ENCODE assay signal across 1 cellular context in the genomic region with DNA sequence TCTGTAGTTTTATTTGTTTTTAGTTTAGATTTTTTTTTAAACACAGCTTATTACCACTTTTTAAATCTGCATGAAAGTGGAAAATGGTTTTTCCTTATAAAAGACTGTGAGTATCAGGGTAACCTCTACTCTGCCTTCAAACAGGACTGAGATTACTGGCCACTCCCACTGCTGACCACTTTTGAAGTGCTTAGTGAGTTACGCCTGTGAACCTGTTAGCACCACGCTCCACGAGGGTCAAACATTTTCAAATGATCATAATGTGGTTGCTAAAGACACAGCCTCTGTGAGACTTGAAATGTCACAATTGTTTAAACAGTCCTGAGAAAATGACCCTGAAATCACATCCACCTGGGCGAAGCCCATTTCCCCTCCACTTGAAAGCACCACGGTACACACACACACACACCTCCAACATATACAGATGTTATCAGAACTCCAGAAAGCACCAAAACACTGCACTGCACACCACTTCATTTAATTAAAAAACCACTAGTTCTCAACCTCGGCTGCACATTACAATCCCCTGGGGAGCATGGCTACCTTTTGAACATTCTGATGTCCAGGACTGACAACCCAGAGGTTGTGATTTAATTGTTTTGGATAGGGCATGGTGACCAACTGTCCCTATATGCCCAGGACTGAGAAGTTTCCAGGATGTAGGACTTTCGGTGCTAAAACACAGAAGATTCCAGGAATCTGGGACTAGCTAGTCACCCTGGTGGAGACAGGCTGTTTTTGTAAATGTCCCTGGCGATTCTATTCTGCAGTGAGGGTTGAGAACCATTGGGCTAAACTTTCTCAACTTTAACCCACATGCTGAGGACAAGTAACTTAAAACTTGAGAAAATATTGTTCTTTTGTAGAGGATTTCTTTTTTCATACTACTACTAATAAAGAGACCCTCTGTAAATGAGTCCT.
TF ChIP-seq lines count a peak whose summit lies in the region.

No MANE protein-coding gene starts in this region.

TF ChIP-seq in HEK293, 187 proteins besides CTCF, POLR2A, EP300 and RAD21 (continued from another document):
- TF ChIP-seq, protein P1, sequence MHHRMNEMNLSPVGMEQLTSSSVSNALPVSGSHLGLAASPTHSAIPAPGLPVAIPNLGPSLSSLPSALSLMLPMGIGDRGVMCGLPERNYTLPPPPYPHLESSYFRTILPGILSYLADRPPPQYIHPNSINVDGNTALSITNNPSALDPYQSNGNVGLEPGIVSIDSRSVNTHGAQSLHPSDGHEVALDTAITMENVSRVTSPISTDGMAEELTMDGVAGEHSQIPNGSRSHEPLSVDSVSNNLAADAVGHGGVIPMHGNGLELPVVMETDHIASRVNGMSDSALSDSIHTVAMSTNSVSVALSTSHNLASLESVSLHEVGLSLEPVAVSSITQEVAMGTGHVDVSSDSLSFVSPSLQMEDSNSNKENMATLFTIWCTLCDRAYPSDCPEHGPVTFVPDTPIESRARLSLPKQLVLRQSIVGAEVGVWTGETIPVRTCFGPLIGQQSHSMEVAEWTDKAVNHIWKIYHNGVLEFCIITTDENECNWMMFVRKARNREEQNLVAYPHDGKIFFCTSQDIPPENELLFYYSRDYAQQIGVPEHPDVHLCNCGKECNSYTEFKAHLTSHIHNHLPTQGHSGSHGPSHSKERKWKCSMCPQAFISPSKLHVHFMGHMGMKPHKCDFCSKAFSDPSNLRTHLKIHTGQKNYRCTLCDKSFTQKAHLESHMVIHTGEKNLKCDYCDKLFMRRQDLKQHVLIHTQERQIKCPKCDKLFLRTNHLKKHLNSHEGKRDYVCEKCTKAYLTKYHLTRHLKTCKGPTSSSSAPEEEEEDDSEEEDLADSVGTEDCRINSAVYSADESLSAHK (tag by site-specific recombination; IDR thresholded peaks at IDR 0.05), result peak; percentile 77
- no peak for TF ChIP-seq ZNF169 (tag by site-specific recombination; IDR thresholded peaks at IDR 0.05)
- TF ChIP-seq GFI1B (tag by site-specific recombination; IDR thresholded peaks at IDR 0.05), result peak; percentile 84
- peak; percentile 71; the same call in 1 of the 2 replicates for TF ChIP-seq ZNF843 (tag by site-specific recombination; IDR thresholded peaks at IDR 0.05)
- peak; percentile 95 for TF ChIP-seq ZNF18 (tag by site-specific recombination; IDR thresholded peaks at IDR 0.05)
TF ChIP-seq in HEK293: peak in this region for 36.
